ENCODE assay signal across 1 cellular context in the genomic region with DNA sequence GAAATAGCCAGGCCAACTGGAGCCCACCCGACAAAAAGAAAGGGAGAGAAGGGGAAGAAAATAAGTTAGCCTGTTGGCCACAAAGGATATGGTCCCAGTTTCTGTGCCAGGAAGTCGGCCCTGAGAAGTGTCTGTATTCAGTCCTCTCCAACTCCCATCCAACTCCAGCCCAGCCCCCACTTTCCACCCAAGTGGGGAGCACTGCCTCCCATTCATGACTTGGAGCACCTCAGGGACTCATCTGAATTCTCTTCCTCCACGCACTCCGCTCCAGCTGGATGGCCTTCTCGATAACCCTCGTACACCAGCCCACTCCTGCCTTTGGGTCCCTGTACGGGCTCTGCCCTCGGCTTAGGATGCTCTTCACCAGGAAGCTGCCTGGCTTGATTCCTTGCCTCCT.
TF ChIP-seq lines count a peak whose summit lies in the region.

No MANE protein-coding gene starts in this region.

TF ChIP-seq in WTC11, 78 proteins besides CTCF, POLR2A, EP300 and RAD21 (continued from another document):
- no peak for TF ChIP-seq ZMAT4 (CRISPR knock-in tag; IDR thresholded peaks at IDR 0.05)
- no peak for TF ChIP-seq MXD4 (CRISPR knock-in tag; IDR thresholded peaks at IDR 0.05; ENCODE audit: borderline replicate concordance)
- no peak for TF ChIP-seq RORB (CRISPR knock-in tag; IDR thresholded peaks at IDR 0.05)
- TF ChIP-seq, protein P1, sequence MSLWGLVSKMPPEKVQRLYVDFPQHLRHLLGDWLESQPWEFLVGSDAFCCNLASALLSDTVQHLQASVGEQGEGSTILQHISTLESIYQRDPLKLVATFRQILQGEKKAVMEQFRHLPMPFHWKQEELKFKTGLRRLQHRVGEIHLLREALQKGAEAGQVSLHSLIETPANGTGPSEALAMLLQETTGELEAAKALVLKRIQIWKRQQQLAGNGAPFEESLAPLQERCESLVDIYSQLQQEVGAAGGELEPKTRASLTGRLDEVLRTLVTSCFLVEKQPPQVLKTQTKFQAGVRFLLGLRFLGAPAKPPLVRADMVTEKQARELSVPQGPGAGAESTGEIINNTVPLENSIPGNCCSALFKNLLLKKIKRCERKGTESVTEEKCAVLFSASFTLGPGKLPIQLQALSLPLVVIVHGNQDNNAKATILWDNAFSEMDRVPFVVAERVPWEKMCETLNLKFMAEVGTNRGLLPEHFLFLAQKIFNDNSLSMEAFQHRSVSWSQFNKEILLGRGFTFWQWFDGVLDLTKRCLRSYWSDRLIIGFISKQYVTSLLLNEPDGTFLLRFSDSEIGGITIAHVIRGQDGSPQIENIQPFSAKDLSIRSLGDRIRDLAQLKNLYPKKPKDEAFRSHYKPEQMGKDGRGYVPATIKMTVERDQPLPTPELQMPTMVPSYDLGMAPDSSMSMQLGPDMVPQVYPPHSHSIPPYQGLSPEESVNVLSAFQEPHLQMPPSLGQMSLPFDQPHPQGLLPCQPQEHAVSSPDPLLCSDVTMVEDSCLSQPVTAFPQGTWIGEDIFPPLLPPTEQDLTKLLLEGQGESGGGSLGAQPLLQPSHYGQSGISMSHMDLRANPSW (CRISPR knock-in tag; conservative IDR thresholded peaks at IDR 0.05; ENCODE audit: low read depth) = no peak
- no peak for TF ChIP-seq ATF6 (CRISPR knock-in tag; IDR thresholded peaks at IDR 0.05)
- no peak for TF ChIP-seq FOXJ3 (CRISPR knock-in tag; IDR thresholded peaks at IDR 0.05; ENCODE audit: borderline replicate concordance)
- no peak for TF ChIP-seq NFATC4 (CRISPR knock-in tag; IDR thresholded peaks at IDR 0.05)
- no peak for TF ChIP-seq PRRX2 (CRISPR knock-in tag; IDR thresholded peaks at IDR 0.05)
- TF ChIP-seq TCF7 (CRISPR knock-in tag; IDR thresholded peaks at IDR 0.05; ENCODE audit: low read depth) = no peak
- TF ChIP-seq EMX1 (CRISPR knock-in tag; IDR thresholded peaks at IDR 0.05) = no peak
- no peak for TF ChIP-seq USF2 (CRISPR knock-in tag; IDR thresholded peaks at IDR 0.05)
- TF ChIP-seq, protein P2, sequence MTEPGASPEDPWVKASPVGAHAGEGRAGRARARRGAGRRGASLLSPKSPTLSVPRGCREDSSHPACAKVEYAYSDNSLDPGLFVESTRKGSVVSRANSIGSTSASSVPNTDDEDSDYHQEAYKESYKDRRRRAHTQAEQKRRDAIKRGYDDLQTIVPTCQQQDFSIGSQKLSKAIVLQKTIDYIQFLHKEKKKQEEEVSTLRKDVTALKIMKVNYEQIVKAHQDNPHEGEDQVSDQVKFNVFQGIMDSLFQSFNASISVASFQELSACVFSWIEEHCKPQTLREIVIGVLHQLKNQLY (CRISPR knock-in tag; IDR thresholded peaks at IDR 0.05) = no peak
